ENCODE assay signal across 20 cellular contexts in genomic region chr4:155107059-155107458, GRCh38.
"Had no signal": no experiment of that assay in that cellular context is flagged by ENCODE, and none has a peak within 500 bp of the region (broad histone marks: within the 10 kb centered on the region; RNA-seq: fewer than 3 reads in every experiment).

No MANE protein-coding gene starts in this region.

- H3K4me3 Mint-ChIP-seq: IgD-negative memory B cell had no signal

- ATAC-seq: K562 had no signal

- H3K27me3 Mint-ChIP-seq: IgD-negative memory B cell had no signal

- H3K4me2 ChIP-seq: KMS-11 had no signal

- H3K36me3 ChIP-seq: SJSA1 had no signal

- H3K27ac Mint-ChIP-seq: IgD-negative memory B cell had no signal

- H3K4me1 ChIP-seq: SJSA1 had no signal

- H3K9me3 ChIP-seq: SJSA1 had no signal

- DNase-seq: Kasumi-1, MM.1S, NCI-H1092 treated with DMSO at 0.1 percent for 48 hours, NCI-H1436, NCI-H187, NCI-H2029, NCI-H2081 treated with DMSO at 0.1 percent for 48 hours, NCI-H2171, NCI-H345, NCI-H524, NCI-H526 treated with DMSO at 0.1 percent for 48 hours, NCI-H748 treated with DMSO at 0.1 percent for 48 hours, Right ventricle myocardium superior, RPMI8226, SIG-M5 had no signal

- H3K27ac ChIP-seq: KMS-11, SJSA1, SK-N-MC had no signal

- H3K4me3 ChIP-seq: K562, SJSA1, SK-N-MC had no signal

- H3K27me3 ChIP-seq: SJSA1 had no signal

- H3K4me1 Mint-ChIP-seq: IgD-negative memory B cell had no signal

- H3K36me3 Mint-ChIP-seq: IgD-negative memory B cell had no signal
